In genomic region chr1:33005117-33005811, GRCh38 we compare ENCODE assay signal across 14 cellular contexts. TPM values are rescaled to one million over a fixed set of nuclear protein-coding genes. Genes with fewer than 3 reads are reported as not detected.
A peak's percentile ranks its signal among the peaks of the same experiment; 100 is the strongest.
DNase-seq lines count a peak whose midpoint lies in the region; ATAC-seq and TF ChIP-seq lines count a peak whose summit lies in the region.
"Had no signal": no experiment of that assay in that cellular context is flagged by ENCODE, and none has a peak within 500 bp of the region (broad histone marks: within the 10 kb centered on the region; RNA-seq: fewer than 3 reads in every experiment).

No MANE protein-coding gene starts in this region.

- no peak for TF ChIP-seq CTCF in RWPE1 (conservative IDR thresholded peaks at IDR 0.05; ENCODE audit: low read depth)

- peaks cover 31% of the 10 kb centered on the region for H3K36me3 ChIP-seq in CD4-positive, CD25-positive, alpha-beta regulatory T cell (ENCODE audit: control insufficient read depth, insufficient read depth, low read length)

- DNase-seq in CD4-positive, CD25-positive, alpha-beta regulatory T cell = no peak
- no peak for DNase-seq in RWPE1 (ENCODE audit: low spot score)
- peak; percentile 90 for DNase-seq in epidermal melanocyte (ENCODE audit: insufficient read length, low spot score)
- peak; percentile 43 for DNase-seq in posterior vena cava (ENCODE audit: low spot score)
- DNase-seq: aorta, dorsolateral prefrontal cortex, NCI-H2081, NCI-H69, PC-9, upper lobe of left lung had no signal

- no peak overlapping the region for H3K4me3 ChIP-seq in CD4-positive, CD25-positive, alpha-beta regulatory T cell (ENCODE audit: low read depth, low read length)
- H3K4me3 ChIP-seq: dorsolateral prefrontal cortex, GM23338, PC-9, upper lobe of left lung had no signal

- H3K27ac Mint-ChIP-seq in CD4-positive, CD25-positive, alpha-beta regulatory T cell = peak overlapping the region; percentile 20 to 77 (median 55)
- H3K27ac Mint-ChIP-seq: GM23338 had no signal

- H3K4me1 Mint-ChIP-seq in CD4-positive, CD25-positive, alpha-beta regulatory T cell = peaks cover 0 to 9% (median 2%) of the 10 kb centered on the region in 4 donors

- POLR2A ChIA-PET in RWPE1 (lab: Yijun Ruan, JAX; ENCODE audit: low non-redundant PET) = no interaction called here

- H3K36me3 Mint-ChIP-seq in CD4-positive, CD25-positive, alpha-beta regulatory T cell = peaks cover 17% of the 10 kb centered on the region

- intact Hi-C loops in posterior vena cava (cut with DNase I) = loop anchor here (5.0 kb wide), 1 partner anchor 73 kb away; no protein-coding TSS in a partner anchor

- H3K27me3 ChIP-seq in CD4-positive, CD25-positive, alpha-beta regulatory T cell (ENCODE audit: control insufficient read depth, insufficient read depth, low read length) = no peaks in the 10 kb centered on the region
- H3K27me3 ChIP-seq: dorsolateral prefrontal cortex, upper lobe of left lung had no signal

- H3K9me3 ChIP-seq in CD4-positive, CD25-positive, alpha-beta regulatory T cell (ENCODE audit: control insufficient read depth in 2 of 2, low read length in 2 of 2) = no peaks in the 10 kb centered on the region
- H3K9me3 ChIP-seq: upper lobe of left lung had no signal

- CTCF ChIA-PET in RWPE1 (lab: Yijun Ruan, JAX) = interaction anchor here (0.6 to 1.4 kb wide), 3 partner anchors 62 to 81 kb away, joined by 3 to 8 read pairs (median 6); no protein-coding TSS in a partner anchor

- no peak overlapping the region for H3K27ac ChIP-seq in CD4-positive, CD25-positive, alpha-beta regulatory T cell (ENCODE audit: insufficient read depth, low read length, poor library complexity, severe bottlenecking)
- H3K27ac ChIP-seq in RWPE1 = peak overlapping the region; percentile 89
- H3K27ac ChIP-seq: PC-9 had no signal

- H3K4me1 ChIP-seq in CD4-positive, CD25-positive, alpha-beta regulatory T cell (ENCODE audit: control insufficient read depth, insufficient read depth, low read length, poor library complexity, severe bottlenecking) = no peaks in the 10 kb centered on the region

- no peak for ATAC-seq in CD4-positive, CD25-positive, alpha-beta regulatory T cell (ENCODE audit: low read depth in 2 of 2)
- no peak for ATAC-seq in HG03108 (IDR thresholded peaks at IDR 0.05; ENCODE audit: unreplicated experiment)
- ATAC-seq in HG02759 (IDR thresholded peaks at IDR 0.05; ENCODE audit: unreplicated experiment) = no peak
- no peak for ATAC-seq in GM18870 (IDR thresholded peaks at IDR 0.05; ENCODE audit: unreplicated experiment)

- H3K9me3 Mint-ChIP-seq in CD4-positive, CD25-positive, alpha-beta regulatory T cell = no peaks in the 10 kb centered on the region
- H3K9me3 Mint-ChIP-seq: GM23338 had no signal

- no peak overlapping the region for H3K4me3 Mint-ChIP-seq in CD4-positive, CD25-positive, alpha-beta regulatory T cell
- H3K4me3 Mint-ChIP-seq: GM23338 had no signal

- H3K27me3 Mint-ChIP-seq in CD4-positive, CD25-positive, alpha-beta regulatory T cell = no peaks in the 10 kb centered on the region

RNA-seq across cellular contexts. Expression of gene AK2, which starts 31.4 kb away (rescaled TPM):
- total RNA-seq in CD4-positive, CD25-positive, alpha-beta regulatory T cell = 55.3 TPM
- polyA plus RNA-seq in CD4-positive, CD25-positive, alpha-beta regulatory T cell = 100 to 1,000 TPM; 111 to 122 (median 115) TPM
- 10 to 100 TPM; 82.4 to 83.9 TPM for total RNA-seq in posterior vena cava

RNA-seq across cellular contexts. Expression of gene RNF19B, which starts 40.7 kb away (rescaled TPM):
- total RNA-seq in CD4-positive, CD25-positive, alpha-beta regulatory T cell = 44.9 TPM
- polyA plus RNA-seq in CD4-positive, CD25-positive, alpha-beta regulatory T cell = 1 to 10 TPM; 2.0 to 2.6 (median 2.4) TPM
- total RNA-seq in posterior vena cava = 100 to 1,000 TPM in 1 of 2 donors, 10 to 100 TPM in 1; 40.3 to 101 TPM

Comparison
In these comparisons a context has a peak if more than half of its experiments do, and no peak if none do; other contexts are left out.
1. DNase-seq: peak in epidermal melanocyte (single experiment) and posterior vena cava (single experiment); none in CD4-positive, CD25-positive, alpha-beta regulatory T cell (0 of 3) and RWPE1 (single experiment).